In genomic region chr4:185298728-185299394, GRCh38 we compare ENCODE assay signal across 13 cellular contexts.
"Had no signal": no experiment of that assay in that cellular context is flagged by ENCODE, and none has a peak within 500 bp of the region (broad histone marks: within the 10 kb centered on the region; RNA-seq: fewer than 3 reads in every experiment).

No MANE protein-coding gene starts in this region.

- H3K4me1 ChIP-seq: colonic mucosa, esophagus muscularis mucosa, psoas muscle, right lobe of liver had no signal

- H3K4me1 Mint-ChIP-seq: activated naive CD4-positive, alpha-beta T cell treated with anti-CD3 and anti-CD28 coated beads, Interleukin-2, amount 10 ng/mL, durations not matched to agents 7 days and 5 days; nephron; stimulated activated naive CD8-positive, alpha-beta T cell treated with anti-CD3 and anti-CD28 coated beads, Interleukin-15, amount 100 ng/mL, for 72 hours had no signal

- H3K4me3 Mint-ChIP-seq: activated naive CD4-positive, alpha-beta T cell treated with anti-CD3 and anti-CD28 coated beads, Interleukin-2, amount 10 ng/mL, durations not matched to agents 7 days and 5 days; nephron; stimulated activated naive CD8-positive, alpha-beta T cell treated with anti-CD3 and anti-CD28 coated beads, Interleukin-15, amount 100 ng/mL, for 72 hours had no signal

- DNase-seq: activated CD4-positive, alpha-beta T cell treated with anti-CD3 and anti-CD28 coated beads, Interleukin-2, amount 50 U/mL, for 4 hours; activated naive CD4-positive, alpha-beta T cell treated with anti-CD3 and anti-CD28 coated beads, Interleukin-2, amount 10 ng/mL, durations not matched to agents 7 days and 5 days; colonic mucosa; islet precursor cell; mesendoderm; occipital lobe; psoas muscle; right lobe of liver; stimulated activated naive CD8-positive, alpha-beta T cell treated with anti-CD3 and anti-CD28 coated beads, Interleukin-15, amount 100 ng/mL, for 72 hours; SW 1271 had no signal

- H3K79me2 ChIP-seq: hepatocyte had no signal

- H3K36me3 ChIP-seq: colonic mucosa, right lobe of liver had no signal

- H3K27ac Mint-ChIP-seq: activated naive CD4-positive, alpha-beta T cell treated with anti-CD3 and anti-CD28 coated beads, Interleukin-2, amount 10 ng/mL, durations not matched to agents 7 days and 5 days; nephron had no signal

- H3K27ac ChIP-seq: colonic mucosa, esophagus muscularis mucosa, hepatocyte, psoas muscle, right lobe of liver had no signal

- H3K9me3 Mint-ChIP-seq: activated naive CD4-positive, alpha-beta T cell treated with anti-CD3 and anti-CD28 coated beads, Interleukin-2, amount 10 ng/mL, durations not matched to agents 7 days and 5 days; nephron; stimulated activated naive CD8-positive, alpha-beta T cell treated with anti-CD3 and anti-CD28 coated beads, Interleukin-15, amount 100 ng/mL, for 72 hours had no signal

- H3K9me3 ChIP-seq: colonic mucosa, esophagus muscularis mucosa, psoas muscle, right lobe of liver had no signal

- H3K4me3 ChIP-seq: colonic mucosa, esophagus muscularis mucosa, hepatocyte, psoas muscle, right lobe of liver had no signal

- H3K27me3 Mint-ChIP-seq: activated naive CD4-positive, alpha-beta T cell treated with anti-CD3 and anti-CD28 coated beads, Interleukin-2, amount 10 ng/mL, durations not matched to agents 7 days and 5 days; stimulated activated naive CD8-positive, alpha-beta T cell treated with anti-CD3 and anti-CD28 coated beads, Interleukin-15, amount 100 ng/mL, for 72 hours had no signal

- H2AFZ ChIP-seq: hepatocyte had no signal

- H3K27me3 ChIP-seq: colonic mucosa, esophagus muscularis mucosa, hepatocyte, right lobe of liver had no signal

- H3K4me2 ChIP-seq: hepatocyte had no signal
